In the genomic region with DNA sequence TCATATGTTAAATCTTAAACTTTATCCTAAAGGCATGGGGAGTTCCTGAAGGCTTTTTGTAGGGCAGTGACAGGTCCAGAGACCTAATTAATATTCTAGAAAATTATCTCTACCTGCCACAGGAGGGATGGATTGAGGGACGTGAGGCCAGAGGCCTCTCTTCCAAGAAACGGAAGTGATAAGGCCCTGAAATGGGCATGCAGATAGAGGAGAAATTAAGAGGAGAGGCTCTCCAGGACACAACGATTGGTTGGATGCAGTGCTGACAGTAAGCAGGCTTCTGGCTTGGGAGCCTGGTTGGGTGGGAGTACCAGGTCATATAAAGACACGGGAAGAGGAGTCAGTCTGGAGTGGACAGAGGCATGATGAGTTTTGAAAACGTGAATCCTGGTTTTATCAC, we compare ENCODE assay signal across 1 cellular context.
A peak's percentile ranks its signal among the peaks of the same experiment; 100 is the strongest.
TF ChIP-seq lines count a peak whose summit lies in the region.

No MANE protein-coding gene starts in this region.

TF ChIP-seq in K562, 482 proteins besides CTCF, POLR2A, EP300 and RAD21:
- TF ChIP-seq JUND (IDR thresholded peaks at IDR 0.05; ENCODE audit: borderline replicate concordance, low read depth, low read length) (0 out of 2 replicates have a peak, but pooled peaks have one; percentile 2), JUND (tag; IDR thresholded peaks at IDR 0.05; ENCODE audit: borderline replicate concordance, low read depth, low read length) (no peak), CXXC5 (CRISPR knock-in tag; IDR thresholded peaks at IDR 0.05) (peak; percentile 51), NFYB (IDR thresholded peaks at IDR 0.05; ENCODE audit: extremely low read depth, insufficient read length) (peak; percentile 61), NCOR1 (IDR thresholded peaks at IDR 0.05) (peak; percentile 62), DPF2 (IDR thresholded peaks at IDR 0.05) (0 out of 2 replicates have a peak, but pooled peaks have one; percentile 40), TCF3 (CRISPR knock-in tag; IDR thresholded peaks at IDR 0.05) (peak; percentile 62), CBFA2T3 (IDR thresholded peaks at IDR 0.05) (peak; percentile 78), SPI1 (IDR thresholded peaks at IDR 0.05; ENCODE audit: borderline replicate concordance, low read depth, low read length) (peak; percentile 37; the same call in 1 of the 2 replicates), IFI16 (CRISPR knock-in tag; IDR thresholded peaks at IDR 0.05) (no peak), DACH1 (IDR thresholded peaks at IDR 0.05; ENCODE audit: partially characterized antibody) (peak; percentile 13), MTF1 (CRISPR knock-in tag; IDR thresholded peaks at IDR 0.05; ENCODE audit: borderline replicate concordance) (no peak), BCOR (IDR thresholded peaks at IDR 0.05) (no peak), KLF13 (tag; IDR thresholded peaks at IDR 0.05; ENCODE audit: borderline replicate concordance, low read depth) (no peak), NBN (IDR thresholded peaks at IDR 0.05; ENCODE audit: low read depth) (no peak), PHF20 (IDR thresholded peaks at IDR 0.05; ENCODE audit: partially characterized antibody) (no peak), ATF1 (CRISPR knock-in tag; IDR thresholded peaks at IDR 0.05) (no peak), ATF1 (tag; IDR thresholded peaks at IDR 0.05) (peak; percentile 23; the same call in 1 of the 2 replicates), NEUROD1 (IDR thresholded peaks at IDR 0.05; ENCODE audit: borderline replicate concordance, low read depth, low read length, partially characterized antibody) (peak; percentile 58), NRF1 (conservative IDR thresholded peaks at IDR 0.05 in 1 of 2, IDR thresholded peaks at IDR 0.05 in 1 of 2) (no peak), CHD1 (IDR thresholded peaks at IDR 0.05; ENCODE audit: low read length) (no peak), SAP30 (IDR thresholded peaks at IDR 0.05; ENCODE audit: borderline replicate concordance, insufficient read depth, low read depth, low read length, poor library complexity, severe bottlenecking) (no peak), TAL1 (IDR thresholded peaks at IDR 0.05) (peak; percentile 49; the same call in 1 of the 2 replicates), RCOR1 (IDR thresholded peaks at IDR 0.05; ENCODE audit: borderline replicate concordance in 1 of 2, low read depth in 2 of 2, low read length in 2 of 2) (peak in 1 of 2 experiments; percentile 75; a peak in 2 of 4 replicates), CBFA2T2 (conservative IDR thresholded peaks at IDR 0.05) (peak; percentile 47), ILK (tag; IDR thresholded peaks at IDR 0.05; ENCODE audit: borderline replicate concordance, low read depth) (no peak), ARID1B (IDR thresholded peaks at IDR 0.05) (peak; percentile 81), BHLHE40 (IDR thresholded peaks at IDR 0.05; ENCODE audit: low read length) (peak; percentile 38; the same call in 1 of the 2 replicates), SLC30A9 (CRISPR knock-in tag; IDR thresholded peaks at IDR 0.05) (no peak), SRF (CRISPR knock-in tag; IDR thresholded peaks at IDR 0.05) (peak; percentile 96 to 100), TRIM28 (IDR thresholded peaks at IDR 0.05) (no peak), ZNF561 (CRISPR knock-in tag; conservative IDR thresholded peaks at IDR 0.05) (no peak), FIP1L1 (IDR thresholded peaks at IDR 0.05; ENCODE audit: low read depth, low read length, poor library complexity, severe bottlenecking) (no peak), STAT5A (IDR thresholded peaks at IDR 0.05; ENCODE audit: borderline replicate concordance, low read length) (peak; percentile 80), MEIS2 (IDR thresholded peaks at IDR 0.05; ENCODE audit: partially characterized antibody) (peak; percentile 71), CTBP1 (IDR thresholded peaks at IDR 0.05; ENCODE audit: borderline replicate concordance) (peak; percentile 43; the same call in 1 of the 2 replicates), ZFP36 (IDR thresholded peaks at IDR 0.05; ENCODE audit: low read depth, low read length, partially characterized antibody) (peak; percentile 77), MED1 (CRISPR knock-in tag; IDR thresholded peaks at IDR 0.05; ENCODE audit: borderline replicate concordance) (no peak), TBP (optimal IDR thresholded peaks at IDR 0.05; ENCODE audit: low read depth, low read length) (peak; percentile 48)
- TF ChIP-seq, protein P1, sequence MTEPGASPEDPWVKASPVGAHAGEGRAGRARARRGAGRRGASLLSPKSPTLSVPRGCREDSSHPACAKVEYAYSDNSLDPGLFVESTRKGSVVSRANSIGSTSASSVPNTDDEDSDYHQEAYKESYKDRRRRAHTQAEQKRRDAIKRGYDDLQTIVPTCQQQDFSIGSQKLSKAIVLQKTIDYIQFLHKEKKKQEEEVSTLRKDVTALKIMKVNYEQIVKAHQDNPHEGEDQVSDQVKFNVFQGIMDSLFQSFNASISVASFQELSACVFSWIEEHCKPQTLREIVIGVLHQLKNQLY (CRISPR knock-in tag; conservative IDR thresholded peaks at IDR 0.05), result no peak
- TF ChIP-seq, protein P2, sequence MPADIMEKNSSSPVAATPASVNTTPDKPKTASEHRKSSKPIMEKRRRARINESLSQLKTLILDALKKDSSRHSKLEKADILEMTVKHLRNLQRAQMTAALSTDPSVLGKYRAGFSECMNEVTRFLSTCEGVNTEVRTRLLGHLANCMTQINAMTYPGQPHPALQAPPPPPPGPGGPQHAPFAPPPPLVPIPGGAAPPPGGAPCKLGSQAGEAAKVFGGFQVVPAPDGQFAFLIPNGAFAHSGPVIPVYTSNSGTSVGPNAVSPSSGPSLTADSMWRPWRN (IDR thresholded peaks at IDR 0.05; ENCODE audit: low read depth), result peak; percentile 72; the same call in 1 of the 2 replicates
- TF ChIP-seq, protein P3, sequence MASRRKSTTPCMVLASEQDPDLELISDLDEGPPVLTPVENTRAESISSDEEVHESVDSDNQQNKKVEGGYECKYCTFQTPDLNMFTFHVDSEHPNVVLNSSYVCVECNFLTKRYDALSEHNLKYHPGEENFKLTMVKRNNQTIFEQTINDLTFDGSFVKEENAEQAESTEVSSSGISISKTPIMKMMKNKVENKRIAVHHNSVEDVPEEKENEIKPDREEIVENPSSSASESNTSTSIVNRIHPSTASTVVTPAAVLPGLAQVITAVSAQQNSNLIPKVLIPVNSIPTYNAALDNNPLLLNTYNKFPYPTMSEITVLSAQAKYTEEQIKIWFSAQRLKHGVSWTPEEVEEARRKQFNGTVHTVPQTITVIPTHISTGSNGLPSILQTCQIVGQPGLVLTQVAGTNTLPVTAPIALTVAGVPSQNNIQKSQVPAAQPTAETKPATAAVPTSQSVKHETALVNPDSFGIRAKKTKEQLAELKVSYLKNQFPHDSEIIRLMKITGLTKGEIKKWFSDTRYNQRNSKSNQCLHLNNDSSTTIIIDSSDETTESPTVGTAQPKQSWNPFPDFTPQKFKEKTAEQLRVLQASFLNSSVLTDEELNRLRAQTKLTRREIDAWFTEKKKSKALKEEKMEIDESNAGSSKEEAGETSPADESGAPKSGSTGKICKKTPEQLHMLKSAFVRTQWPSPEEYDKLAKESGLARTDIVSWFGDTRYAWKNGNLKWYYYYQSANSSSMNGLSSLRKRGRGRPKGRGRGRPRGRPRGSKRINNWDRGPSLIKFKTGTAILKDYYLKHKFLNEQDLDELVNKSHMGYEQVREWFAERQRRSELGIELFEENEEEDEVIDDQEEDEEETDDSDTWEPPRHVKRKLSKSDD (conservative IDR thresholded peaks at IDR 0.05; ENCODE audit: low read length), result no peak
- TF ChIP-seq, protein P4, sequence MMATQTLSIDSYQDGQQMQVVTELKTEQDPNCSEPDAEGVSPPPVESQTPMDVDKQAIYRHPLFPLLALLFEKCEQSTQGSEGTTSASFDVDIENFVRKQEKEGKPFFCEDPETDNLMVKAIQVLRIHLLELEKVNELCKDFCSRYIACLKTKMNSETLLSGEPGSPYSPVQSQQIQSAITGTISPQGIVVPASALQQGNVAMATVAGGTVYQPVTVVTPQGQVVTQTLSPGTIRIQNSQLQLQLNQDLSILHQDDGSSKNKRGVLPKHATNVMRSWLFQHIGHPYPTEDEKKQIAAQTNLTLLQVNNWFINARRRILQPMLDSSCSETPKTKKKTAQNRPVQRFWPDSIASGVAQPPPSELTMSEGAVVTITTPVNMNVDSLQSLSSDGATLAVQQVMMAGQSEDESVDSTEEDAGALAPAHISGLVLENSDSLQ (IDR thresholded peaks at IDR 0.05), result peak; percentile 71
- TF ChIP-seq, protein P5, sequence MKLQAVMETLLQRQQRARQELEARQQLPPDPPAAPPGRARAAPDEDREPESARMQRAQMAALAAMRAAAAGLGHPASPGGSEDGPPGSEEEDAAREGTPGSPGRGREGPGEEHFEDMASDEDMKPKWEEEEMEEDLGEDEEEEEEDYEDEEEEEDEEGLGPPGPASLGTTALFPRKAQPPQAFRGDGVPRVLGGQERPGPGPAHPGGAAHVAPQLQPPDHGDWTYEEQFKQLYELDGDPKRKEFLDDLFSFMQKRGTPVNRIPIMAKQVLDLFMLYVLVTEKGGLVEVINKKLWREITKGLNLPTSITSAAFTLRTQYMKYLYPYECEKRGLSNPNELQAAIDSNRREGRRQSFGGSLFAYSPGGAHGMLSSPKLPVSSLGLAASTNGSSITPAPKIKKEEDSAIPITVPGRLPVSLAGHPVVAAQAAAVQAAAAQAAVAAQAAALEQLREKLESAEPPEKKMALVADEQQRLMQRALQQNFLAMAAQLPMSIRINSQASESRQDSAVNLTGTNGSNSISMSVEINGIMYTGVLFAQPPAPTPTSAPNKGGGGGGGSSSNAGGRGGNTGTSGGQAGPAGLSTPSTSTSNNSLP (IDR thresholded peaks at IDR 0.05; ENCODE audit: borderline replicate concordance, low read depth, low read length), result 0 out of 2 replicates have a peak, but pooled peaks have one; percentile 32
- TF ChIP-seq, protein P6, sequence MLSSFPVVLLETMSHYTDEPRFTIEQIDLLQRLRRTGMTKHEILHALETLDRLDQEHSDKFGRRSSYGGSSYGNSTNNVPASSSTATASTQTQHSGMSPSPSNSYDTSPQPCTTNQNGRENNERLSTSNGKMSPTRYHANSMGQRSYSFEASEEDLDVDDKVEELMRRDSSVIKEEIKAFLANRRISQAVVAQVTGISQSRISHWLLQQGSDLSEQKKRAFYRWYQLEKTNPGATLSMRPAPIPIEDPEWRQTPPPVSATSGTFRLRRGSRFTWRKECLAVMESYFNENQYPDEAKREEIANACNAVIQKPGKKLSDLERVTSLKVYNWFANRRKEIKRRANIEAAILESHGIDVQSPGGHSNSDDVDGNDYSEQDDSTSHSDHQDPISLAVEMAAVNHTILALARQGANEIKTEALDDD (IDR thresholded peaks at IDR 0.05), result peak; percentile 29; the same call in 1 of the 2 replicates
- TF ChIP-seq, protein P7, sequence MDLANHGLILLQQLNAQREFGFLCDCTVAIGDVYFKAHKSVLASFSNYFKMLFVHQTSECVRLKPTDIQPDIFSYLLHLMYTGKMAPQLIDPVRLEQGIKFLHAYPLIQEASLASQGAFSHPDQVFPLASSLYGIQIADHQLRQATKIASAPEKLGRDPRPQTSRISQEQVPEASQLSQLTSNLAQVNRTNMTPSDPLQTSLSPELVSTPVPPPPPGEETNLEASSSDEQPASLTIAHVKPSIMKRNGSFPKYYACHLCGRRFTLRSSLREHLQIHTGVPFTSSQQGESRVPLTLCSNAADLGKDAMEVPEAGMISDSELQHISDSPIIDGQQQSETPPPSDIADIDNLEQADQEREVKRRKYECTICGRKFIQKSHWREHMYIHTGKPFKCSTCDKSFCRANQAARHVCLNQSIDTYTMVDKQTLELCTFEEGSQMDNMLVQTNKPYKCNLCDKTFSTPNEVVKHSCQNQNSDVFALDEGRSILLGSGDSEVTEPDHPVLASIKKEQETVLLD (IDR thresholded peaks at IDR 0.05), result no peak
